Comparison of ENCODE assay signal across 10 cellular contexts in the genomic region with DNA sequence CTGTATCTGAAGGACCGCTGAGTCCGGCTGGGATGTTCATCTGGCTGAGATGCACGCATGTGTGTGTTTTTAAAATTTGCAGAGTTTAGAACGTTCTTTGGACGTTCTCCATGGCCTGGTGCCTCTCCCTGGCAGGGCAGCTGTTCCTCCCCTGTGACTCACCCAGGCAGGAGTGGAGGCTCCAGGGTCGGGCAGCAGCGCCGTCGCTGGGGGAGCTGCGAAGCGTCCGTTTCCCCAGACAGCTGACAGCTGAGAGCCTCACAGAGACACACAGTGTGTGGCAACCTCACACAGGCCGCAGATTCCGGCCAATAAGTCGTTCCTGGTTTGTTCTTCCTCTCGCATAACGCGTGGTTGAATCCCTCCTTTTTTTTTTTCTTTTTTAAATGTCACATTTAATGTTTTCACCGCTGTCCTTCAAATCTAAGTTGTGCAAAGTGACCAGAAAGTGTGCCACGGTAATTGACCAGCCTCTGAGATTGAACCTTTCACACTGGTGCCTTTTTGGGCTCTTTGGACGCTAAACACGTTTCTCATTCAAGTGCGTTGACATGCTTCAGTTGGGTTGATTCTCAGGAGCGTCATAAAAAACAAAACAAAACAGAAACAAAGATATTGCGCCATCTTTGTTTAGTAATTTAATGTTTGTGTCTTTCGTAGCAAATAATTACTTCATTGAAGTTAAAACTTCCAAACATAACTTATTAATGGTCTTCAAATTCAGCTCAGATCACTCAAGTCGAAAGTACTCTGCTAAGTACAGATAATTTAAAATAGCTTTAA.
DNase-seq lines count a peak whose midpoint lies in the region; ATAC-seq and TF ChIP-seq lines count a peak whose summit lies in the region.
"Had no signal": no experiment of that assay in that cellular context is flagged by ENCODE, and none has a peak within 500 bp of the region (broad histone marks: within the 10 kb centered on the region; RNA-seq: fewer than 3 reads in every experiment).

No MANE protein-coding gene starts in this region.

- peaks cover 26% of the 10 kb centered on the region for H3K36me3 Mint-ChIP-seq in Caco-2 (ENCODE audit: insufficient read depth, unreplicated experiment)
- no peaks in the 10 kb centered on the region for H3K36me3 Mint-ChIP-seq in activated CD8-positive, alpha-beta T cell treated with anti-CD3 and anti-CD28 coated beads, Interleukin-2, amount 10 ng/mL, durations not matched to agents 7 days and 5 days (ENCODE audit: low read depth)
- peaks cover 21% of the 10 kb centered on the region for H3K36me3 Mint-ChIP-seq in activated naive CD4-positive, alpha-beta T cell treated with anti-CD3 and anti-CD28 coated beads, Interleukin-2, amount 10 ng/mL, durations not matched to agents 7 days and 5 days

- H3K27ac Mint-ChIP-seq in Caco-2 (ENCODE audit: unreplicated experiment) = no peak overlapping the region
- no peak overlapping the region for H3K27ac Mint-ChIP-seq in activated CD8-positive, alpha-beta T cell treated with anti-CD3 and anti-CD28 coated beads, Interleukin-2, amount 10 ng/mL, durations not matched to agents 7 days and 5 days
- no peak overlapping the region for H3K27ac Mint-ChIP-seq in activated naive CD4-positive, alpha-beta T cell treated with anti-CD3 and anti-CD28 coated beads, Interleukin-2, amount 10 ng/mL, durations not matched to agents 7 days and 5 days
- H3K27ac Mint-ChIP-seq: activated T-helper 2 cell treated with anti-CD3 and anti-CD28 coated beads, Interferon-gamma antibody, Interleukin-2, Interleukin-4, amounts not matched to agents 10 μg/mL and 5 μg/mL and 100 μg/mL, durations not matched to agents 14 hours and 24 hours and 36 hours had no signal

- TF ChIP-seq CTCF in heart left ventricle (IDR thresholded peaks at IDR 0.05) (peak in 9 of 12 donors; percentile 25 to 62 (median 40)), Caco-2 (IDR thresholded peaks at IDR 0.05; ENCODE audit: insufficient read depth in 1 of 2, low read depth in 1 of 2, low read length in 1 of 2, severe bottlenecking in 1 of 2, unreplicated experiment in 1 of 2) (no peak)

- DNase-seq in GM04503 (ENCODE audit: low read depth) = peak; percentile 54
- peak; percentile 63 to 89 (median 82) for DNase-seq in heart left ventricle
- DNase-seq in retina = peak; percentile 34
- no peak for DNase-seq in Caco-2
- DNase-seq in NCI-H2081 (lab: John Stamatoyannopoulos, UW) = no peak
- DNase-seq in activated CD8-positive, alpha-beta T cell treated with anti-CD3 and anti-CD28 coated beads, Interleukin-2, amount 10 ng/mL, durations not matched to agents 7 days and 5 days = no peak
- no peak for DNase-seq in activated naive CD4-positive, alpha-beta T cell treated with anti-CD3 and anti-CD28 coated beads, Interleukin-2, amount 10 ng/mL, durations not matched to agents 7 days and 5 days

- H3K4me3 ChIP-seq in heart left ventricle (peak overlapping the region in 2 of 12 donors; percentile 9 to 19), Caco-2 (ENCODE audit: low read depth, low read length) (no peak overlapping the region)

- no peaks in the 10 kb centered on the region for H3K9me3 ChIP-seq in heart left ventricle
- H3K9me3 ChIP-seq in Caco-2 = no peaks in the 10 kb centered on the region

- ATAC-seq in SK-N-SH treated with all-trans-retinoic acid at 6 μM for 48 hours = peak; percentile 100
- peak; percentile 98 to 99 (median 99) for ATAC-seq in heart left ventricle
- no peak for ATAC-seq in activated CD8-positive, alpha-beta T cell treated with anti-CD3 and anti-CD28 coated beads, Interleukin-2, amount 10 ng/mL, durations not matched to agents 7 days and 5 days

- intact Hi-C loops in heart left ventricle (cut with DNase I) (loop anchor here in 1 of 10 donors (5.0 kb wide), 2 partner anchors 41 to 136 kb away; no protein-coding TSS in a partner anchor), Caco-2 (cut with micrococcal nuclease; ENCODE audit: unreplicated experiment) (no loop called here)

- peak overlapping the region in 11 of 12 donors; percentile 6 to 72 (median 33) for H3K27ac ChIP-seq in heart left ventricle
- H3K27ac ChIP-seq: parathyroid adenoma had no signal

- H3K9me3 Mint-ChIP-seq in Caco-2 (ENCODE audit: unreplicated experiment) = no peaks in the 10 kb centered on the region
- no peaks in the 10 kb centered on the region for H3K9me3 Mint-ChIP-seq in activated CD8-positive, alpha-beta T cell treated with anti-CD3 and anti-CD28 coated beads, Interleukin-2, amount 10 ng/mL, durations not matched to agents 7 days and 5 days (ENCODE audit: insufficient read depth)
- H3K9me3 Mint-ChIP-seq in activated naive CD4-positive, alpha-beta T cell treated with anti-CD3 and anti-CD28 coated beads, Interleukin-2, amount 10 ng/mL, durations not matched to agents 7 days and 5 days = no peaks in the 10 kb centered on the region
- H3K9me3 Mint-ChIP-seq: activated T-helper 2 cell treated with anti-CD3 and anti-CD28 coated beads, Interferon-gamma antibody, Interleukin-2, Interleukin-4, amounts not matched to agents 10 μg/mL and 5 μg/mL and 100 μg/mL, durations not matched to agents 14 hours and 24 hours and 36 hours had no signal

- no peak overlapping the region for H3K4me3 Mint-ChIP-seq in Caco-2 (ENCODE audit: unreplicated experiment)
- no peak overlapping the region for H3K4me3 Mint-ChIP-seq in activated CD8-positive, alpha-beta T cell treated with anti-CD3 and anti-CD28 coated beads, Interleukin-2, amount 10 ng/mL, durations not matched to agents 7 days and 5 days
- no peak overlapping the region for H3K4me3 Mint-ChIP-seq in activated naive CD4-positive, alpha-beta T cell treated with anti-CD3 and anti-CD28 coated beads, Interleukin-2, amount 10 ng/mL, durations not matched to agents 7 days and 5 days

- TF ChIP-seq POLR2A in heart left ventricle (IDR thresholded peaks at IDR 0.05) = no peak

- peaks cover 0 to 11% (median 1%) of the 10 kb centered on the region in 12 donors for H3K4me1 ChIP-seq in heart left ventricle
- H3K4me1 ChIP-seq in Caco-2 = no peaks in the 10 kb centered on the region
- H3K4me1 ChIP-seq: parathyroid adenoma had no signal

- no peaks in the 10 kb centered on the region for H3K4me1 Mint-ChIP-seq in Caco-2 (ENCODE audit: low read depth, unreplicated experiment)
- no peaks in the 10 kb centered on the region for H3K4me1 Mint-ChIP-seq in activated CD8-positive, alpha-beta T cell treated with anti-CD3 and anti-CD28 coated beads, Interleukin-2, amount 10 ng/mL, durations not matched to agents 7 days and 5 days (ENCODE audit: low read depth)
- no peaks in the 10 kb centered on the region for H3K4me1 Mint-ChIP-seq in activated naive CD4-positive, alpha-beta T cell treated with anti-CD3 and anti-CD28 coated beads, Interleukin-2, amount 10 ng/mL, durations not matched to agents 7 days and 5 days

- BruUV-seq in Caco-2 (replicated peaks; lab: Mats Ljungman, UMichigan) = no TSS peak

- H3K27me3 ChIP-seq in heart left ventricle = no peaks in the 10 kb centered on the region
- no peaks in the 10 kb centered on the region for H3K27me3 ChIP-seq in Caco-2 (replicated peaks; ENCODE audit: control insufficient read depth, insufficient read depth, low read length)

- 53 to 70% (median 59%) methylated on average over 27 of the region's 27 CpGs for WGBS in heart left ventricle, 4 donors

- CTCF ChIA-PET in Caco-2 (lab: Charles Lee) = no interaction called here
- CTCF ChIA-PET in activated CD8-positive, alpha-beta T cell treated with anti-CD3 and anti-CD28 coated beads, Interleukin-2, amount 10 ng/mL, durations not matched to agents 7 days and 5 days (lab: Charles Lee) = no interaction called here
- CTCF ChIA-PET in activated naive CD4-positive, alpha-beta T cell treated with anti-CD3 and anti-CD28 coated beads, Interleukin-2, amount 10 ng/mL, durations not matched to agents 7 days and 5 days (lab: Charles Lee) = interaction anchor here (0.8 kb wide), 1 partner anchor 200 kb away, joined by 3 read pairs; no protein-coding TSS in a partner anchor

- POLR2A ChIA-PET in Caco-2 (lab: Charles Lee) = no interaction called here
- POLR2A ChIA-PET in activated CD8-positive, alpha-beta T cell treated with anti-CD3 and anti-CD28 coated beads, Interleukin-2, amount 10 ng/mL, durations not matched to agents 7 days and 5 days (lab: Charles Lee) = no interaction called here

- H3K36me3 ChIP-seq in heart left ventricle (peaks cover 0 to 36% (median 5%) of the 10 kb centered on the region in 9 donors), Caco-2 (ENCODE audit: control insufficient read depth, insufficient read depth, low read length) (peaks cover 3% of the 10 kb centered on the region; the same call in 1 of the 2 replicates)

- H3K27me3 Mint-ChIP-seq in Caco-2 (ENCODE audit: insufficient read depth, unreplicated experiment) = no peaks in the 10 kb centered on the region
- H3K27me3 Mint-ChIP-seq in activated CD8-positive, alpha-beta T cell treated with anti-CD3 and anti-CD28 coated beads, Interleukin-2, amount 10 ng/mL, durations not matched to agents 7 days and 5 days (ENCODE audit: low read depth) = no peaks in the 10 kb centered on the region
- no peaks in the 10 kb centered on the region for H3K27me3 Mint-ChIP-seq in activated naive CD4-positive, alpha-beta T cell treated with anti-CD3 and anti-CD28 coated beads, Interleukin-2, amount 10 ng/mL, durations not matched to agents 7 days and 5 days

TF ChIP-seq in SK-N-SH treated with all-trans-retinoic acid at 6 μM for 48 hours, 23 proteins besides CTCF, POLR2A, EP300 and RAD21:
- TF ChIP-seq ZFP3 (CRISPR knock-in tag; IDR thresholded peaks at IDR 0.05) (peak; percentile 34; the same call in 1 of the 2 replicates), TOX (CRISPR knock-in tag; IDR thresholded peaks at IDR 0.05; ENCODE audit: borderline replicate concordance) (no peak)

Comparison
In these comparisons a context has a peak if more than half of its experiments do, and no peak if none do; other contexts are left out.
1. DNase-seq: peak in GM04503 (single experiment), heart left ventricle (5 of 5) and retina (single experiment); none in Caco-2 (0 of 2), NCI-H2081 (0 of 2), activated CD8-positive, alpha-beta T cell treated with anti-CD3 and anti-CD28 coated beads, Interleukin-2, amount 10 ng/mL, durations not matched to agents 7 days and 5 days (single experiment) and activated naive CD4-positive, alpha-beta T cell treated with anti-CD3 and anti-CD28 coated beads, Interleukin-2, amount 10 ng/mL, durations not matched to agents 7 days and 5 days (single experiment).
2. CTCF ChIP-seq: peak in heart left ventricle (9 of 12); none in Caco-2 (0 of 2).